ENCODE assay signal across 9 cellular contexts in the genomic region with DNA sequence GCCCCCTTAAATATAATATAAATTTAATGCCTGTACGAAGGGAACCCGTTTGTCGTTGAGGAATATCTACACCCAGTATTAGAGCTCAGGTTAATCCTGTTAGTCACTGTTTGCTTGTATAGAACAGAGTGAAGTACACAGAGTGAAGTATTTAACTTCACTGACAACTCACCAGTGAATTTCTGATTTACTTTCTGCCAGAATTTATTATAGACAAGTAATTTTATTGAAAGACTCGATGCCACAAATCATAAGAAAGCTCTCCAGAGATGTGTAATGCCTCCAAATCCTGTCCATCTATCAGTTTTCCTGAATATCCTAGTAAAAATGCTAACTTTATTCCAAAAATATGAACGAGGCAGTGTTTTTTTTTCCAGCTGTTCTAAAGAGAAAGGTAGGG. TPM values are rescaled to one million over a fixed set of nuclear protein-coding genes. Genes with fewer than 3 reads are reported as not detected.
DNase-seq lines count a peak whose midpoint lies in the region; TF ChIP-seq lines count a peak whose summit lies in the region.
"Had no signal": no experiment of that assay in that cellular context is flagged by ENCODE, and none has a peak within 500 bp of the region (broad histone marks: within the 10 kb centered on the region; RNA-seq: fewer than 3 reads in every experiment).

No MANE protein-coding gene starts in this region.

- TF ChIP-seq POLR2A in Peyer's patch (IDR thresholded peaks at IDR 0.05), result no peak

- H3K36me3 ChIP-seq in BLaER1 (0 out of 2 replicates have a peak, but pooled peaks cover 5% of the 10 kb centered on the region), Peyer's patch (no peaks in the 10 kb centered on the region)

- H3K4me2 ChIP-seq in BLaER1, result peak overlapping the region; percentile 87

- H3K9me3 ChIP-seq in BLaER1 (no peaks in the 10 kb centered on the region), Peyer's patch (no peaks in the 10 kb centered on the region)

- peak overlapping the region; percentile 91 for H3K4me3 Mint-ChIP-seq in progenitor cell of endocrine pancreas (ENCODE audit: low read depth)

- H3K27me3 ChIP-seq in BLaER1 (no peaks in the 10 kb centered on the region), Peyer's patch (no peaks in the 10 kb centered on the region)

- DNase-seq in Peyer's patch (no peak), fibroblast of pulmonary artery (ENCODE audit: low read depth) (no peak), progenitor cell of endocrine pancreas (ENCODE audit: low spot score, unreplicated experiment) (no peak), 8988T (no peak), NCI-H146 treated with DMSO at 0.1 percent for 48 hours (lab: John Stamatoyannopoulos, UW; ENCODE audit: unreplicated experiment) (no peak), NCI-H510A (lab: John Stamatoyannopoulos, UW) (no peak)
- DNase-seq in activated CD8-positive, alpha-beta memory T cell treated with anti-CD3 and anti-CD28 coated beads, Interleukin-2, amount 50 U/mL, for 4 hours, result no peak
- DNase-seq: NCI-H2029 treated with DMSO at 0.1 percent for 48 hours had no signal

- no peak overlapping the region for H3K27ac Mint-ChIP-seq in progenitor cell of endocrine pancreas

- no peaks in the 10 kb centered on the region for H3K27me3 Mint-ChIP-seq in progenitor cell of endocrine pancreas

- peak overlapping the region; percentile 87 for H3K9ac ChIP-seq in BLaER1

- H3K4me1 ChIP-seq in BLaER1, result peaks cover 48% of the 10 kb centered on the region
- H3K4me1 ChIP-seq in Peyer's patch, result peaks cover 0 to 6% (median 0%) of the 10 kb centered on the region in 4 donors

- H3K4me3 ChIP-seq in BLaER1 (peak overlapping the region; percentile 94), Peyer's patch (peak overlapping the region; percentile 52 to 85 (median 76)), fibroblast of pulmonary artery (replicated peaks; ENCODE audit: low read depth, low read length) (peak overlapping the region; percentile 80)

- no peaks in the 10 kb centered on the region for H3K9me3 Mint-ChIP-seq in progenitor cell of endocrine pancreas (ENCODE audit: low read depth)

- peaks cover 64% of the 10 kb centered on the region for H4K20me1 ChIP-seq in BLaER1

- H3K36me3 Mint-ChIP-seq in progenitor cell of endocrine pancreas (ENCODE audit: insufficient read depth), result no peaks in the 10 kb centered on the region

- TF ChIP-seq CTCF in Peyer's patch (IDR thresholded peaks at IDR 0.05) (no peak), fibroblast of pulmonary artery (IDR thresholded peaks at IDR 0.05; ENCODE audit: low read length, missing control alignments) (no peak), progenitor cell of endocrine pancreas (IDR thresholded peaks at IDR 0.05; ENCODE audit: unreplicated experiment) (no peak)

- no peak overlapping the region for H3K27ac ChIP-seq in BLaER1
- peak overlapping the region in 1 of 4 donors; percentile 98 for H3K27ac ChIP-seq in Peyer's patch

- peaks cover 16% of the 10 kb centered on the region for H3K4me1 Mint-ChIP-seq in progenitor cell of endocrine pancreas (ENCODE audit: low read depth)

RNA-seq across cellular contexts. Expression of a gene that starts 1.6 kb away (rescaled TPM):
- total RNA-seq in Peyer's patch (10 to 100 TPM; 31.9 to 76.7 (median 40.5) TPM), progenitor cell of endocrine pancreas (33.5 and 34.3 TPM in 2 replicates)
